ENCODE assay signal across 11 cellular contexts in the genomic region with DNA sequence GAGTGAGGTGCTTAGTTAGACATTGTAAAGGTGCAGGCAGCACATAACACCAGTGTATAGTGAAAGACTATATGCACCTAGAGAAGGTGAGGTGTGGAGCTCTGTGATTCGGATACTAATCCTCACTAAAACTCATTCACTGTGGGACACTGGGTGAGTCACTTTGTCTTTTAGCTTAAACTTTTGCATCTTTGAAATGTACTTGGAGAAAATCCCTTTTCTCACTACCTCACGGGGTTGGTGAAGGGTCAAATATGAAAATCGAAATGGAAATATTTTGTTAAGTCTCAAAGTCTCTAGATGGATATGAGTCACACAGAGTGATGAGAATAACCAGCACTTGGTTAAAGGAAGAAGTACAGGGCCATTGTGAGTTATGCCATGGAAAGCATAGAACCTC. TPM values are rescaled to one million over a fixed set of nuclear protein-coding genes. Genes with fewer than 3 reads are reported as not detected.
DNase-seq lines count a peak whose midpoint lies in the region; ATAC-seq and TF ChIP-seq lines count a peak whose summit lies in the region.
"Had no signal": no experiment of that assay in that cellular context is flagged by ENCODE, and none has a peak within 500 bp of the region (broad histone marks: within the 10 kb centered on the region; RNA-seq: fewer than 3 reads in every experiment).

No MANE protein-coding gene starts in this region.

- ATAC-seq in GM18502 (IDR thresholded peaks at IDR 0.05; ENCODE audit: poor library complexity, unreplicated experiment), result peak; percentile 76
- ATAC-seq in GM19468 (IDR thresholded peaks at IDR 0.05; ENCODE audit: extremely low read depth, unreplicated experiment), result peak; percentile 33
- ATAC-seq in HG03095 (IDR thresholded peaks at IDR 0.05; ENCODE audit: unreplicated experiment), result peak; percentile 86

- H3K36me3 Mint-ChIP-seq in chondrocyte (ENCODE audit: low read depth), result peaks cover 1% of the 10 kb centered on the region

- in situ Hi-C loops in KBM-7 (cut with MboI; ENCODE audit: low pct_unique_long_range_greater_than_20kb, low sequenced_read_pairs), result no loop called here

- H3K27me3 Mint-ChIP-seq in chondrocyte (ENCODE audit: low read depth), result no peaks in the 10 kb centered on the region

- peaks cover 18% of the 10 kb centered on the region for H3K4me1 Mint-ChIP-seq in chondrocyte (ENCODE audit: low read depth)

- no peak for DNase-seq in chondrocyte (ENCODE audit: low spot score)
- DNase-seq in COLO829 (ENCODE audit: low spot score), result no peak
- DNase-seq in NCI-H1436 (lab: John Stamatoyannopoulos, UW), result no peak
- DNase-seq in cerebellum (ENCODE audit: low spot score), result no peak
- DNase-seq in KBM-7, result no peak
- DNase-seq: activated effector memory CD4-positive, alpha-beta T cell treated with Interleukin-2 at 50 U/mL for 16 hours; DMS79; NCI-H2171 treated with DMSO at 0.1 percent for 48 hours had no signal

- TF ChIP-seq CTCF in chondrocyte (IDR thresholded peaks at IDR 0.05), result no peak

- no peaks in the 10 kb centered on the region for H3K9me3 Mint-ChIP-seq in chondrocyte (ENCODE audit: low read depth)

- peak overlapping the region; percentile 2 for H3K27ac Mint-ChIP-seq in chondrocyte (ENCODE audit: unreplicated experiment)

- H3K4me3 Mint-ChIP-seq in chondrocyte (ENCODE audit: unreplicated experiment), result no peak overlapping the region

RNA-seq across cellular contexts. Expression of a gene that starts 38.0 kb away (rescaled TPM):
- total RNA-seq in chondrocyte (12.7 to 24.6 TPM (median 15.6 TPM) in 3 replicates), cerebellum (20.2 TPM)

Comparison
In these comparisons a context has a peak if more than half of its experiments do, and no peak if none do; other contexts are left out.
1. ATAC-seq: peak in every context shown above with its lines; median percentile 86 in HG03095; 76 in GM18502; 33 in GM19468.